In genomic region chr4:174993916-174994315, GRCh38 we compare ENCODE assay signal across 28 cellular contexts.
"Had no signal": no experiment of that assay in that cellular context is flagged by ENCODE, and none has a peak within 500 bp of the region (broad histone marks: within the 10 kb centered on the region; RNA-seq: fewer than 3 reads in every experiment).

No MANE protein-coding gene starts in this region.

- H3K27me3 ChIP-seq: neural progenitor cell, ovary, spleen, suprapubic skin, testis, tibial artery, transverse colon, upper lobe of right lung, uterus had no signal

- H3K4me2 ChIP-seq: neural progenitor cell, smooth muscle cell had no signal

- H3K9me3 ChIP-seq: ovary, psoas muscle, suprapubic skin, testis, tibial artery, transverse colon, upper lobe of right lung, uterus had no signal

- H3K4me1 ChIP-seq: neural progenitor cell, parathyroid adenoma, psoas muscle, spleen, suprapubic skin, testis, tibial artery, transverse colon, upper lobe of right lung, uterus had no signal

- H3K4me3 ChIP-seq: neural progenitor cell, ovary, psoas muscle, skin epidermis, smooth muscle cell, spleen, suprapubic skin, testis, tibial artery, transverse colon, upper lobe of right lung, uterus had no signal

- H3K9ac ChIP-seq: neural progenitor cell, parathyroid adenoma had no signal

- H3K27ac ChIP-seq: neural progenitor cell, ovary, parathyroid adenoma, psoas muscle, skin epidermis, spleen, suprapubic skin, testis, tibial artery, transverse colon, upper lobe of right lung, uterus had no signal

- H2AFZ ChIP-seq: neural progenitor cell, parathyroid adenoma had no signal

- DNase-seq: natural killer cell; occipital lobe; ovary; posterior cingulate gyrus; psoas muscle; right cardiac atrium; spleen; stimulated activated CD4-positive, alpha-beta T cell treated with anti-CD3 and anti-CD28 coated beads, Interleukin-12 subunit alpha, Interleukin-12 subunit beta, amount 100 ng/mL, for 4 hours; stimulated activated CD4-positive, alpha-beta T cell treated with anti-CD3 and anti-CD28 coated beads, Interleukin-1b, Interleukin-23, amount 100 ng/mL, for 48 hours; stimulated activated CD4-positive, alpha-beta T cell treated with anti-CD3 and anti-CD28 coated beads, Interleukin-4, amount 100 ng/mL, for 1 hour; stimulated activated CD4-positive, alpha-beta T cell treated with anti-CD3 and anti-CD28 coated beads, Interleukin-4, amount 100 ng/mL, for 4 hours; stimulated activated CD8-positive, alpha-beta memory T cell treated with anti-CD3 and anti-CD28 coated beads, Interleukin-4, amount 100 ng/mL, for 48 hours; stimulated activated naive CD4-positive, alpha-beta T cell; stimulated activated naive CD8-positive, alpha-beta T cell treated with anti-CD3 and anti-CD28 coated beads, Interleukin-15, amount 100 ng/mL, for 72 hours; stimulated activated naive CD8-positive, alpha-beta T cell treated with anti-CD3 and anti-CD28 coated beads, Interleukin-15, Interleukin-2, amounts not matched to agents 100 U/mL and 50 U/mL, for 24 hours; substantia nigra; testis; tibial artery; transverse colon; upper lobe of right lung; uterus had no signal

- ATAC-seq: natural killer cell; psoas muscle; right cardiac atrium; sciatic nerve; stimulated activated memory B cell treated with anti-CD40 and anti-IgM and Interleukin-4, amounts not matched to agents 10 μg/mL and 1 μg/mL and 100 μg/mL, for 72 hours; stimulated activated naive CD8-positive, alpha-beta T cell treated with anti-CD3 and anti-CD28 coated beads, Interleukin-15, amount 100 ng/mL, for 72 hours; stimulated activated naive CD8-positive, alpha-beta T cell treated with anti-CD3 and anti-CD28 coated beads, Interleukin-15, Interleukin-2, amounts not matched to agents 100 U/mL and 50 U/mL, for 24 hours; upper lobe of right lung had no signal

- H3K79me2 ChIP-seq: parathyroid adenoma had no signal

- H3K36me3 ChIP-seq: neural progenitor cell, ovary, spleen, suprapubic skin, tibial artery, transverse colon, upper lobe of right lung, uterus had no signal
